In genomic region chr14:77059276-77059934, GRCh38 we compare ENCODE assay signal across 9 cellular contexts. TPM values are rescaled to one million over a fixed set of nuclear protein-coding genes. Genes with fewer than 3 reads are reported as not detected.
DNase-seq lines count a peak whose midpoint lies in the region; TF ChIP-seq lines count a peak whose summit lies in the region.
"Had no signal": no experiment of that assay in that cellular context is flagged by ENCODE, and none has a peak within 500 bp of the region (broad histone marks: within the 10 kb centered on the region; RNA-seq: fewer than 3 reads in every experiment).

No MANE protein-coding gene starts in this region.

- TF ChIP-seq CTCF in Calu3 (IDR thresholded peaks at IDR 0.05; ENCODE audit: unreplicated experiment) (peak; percentile 34), adrenal gland (IDR thresholded peaks at IDR 0.05) (peak in 3 of 6 experiments; percentile 15 to 39 (median 36)), testis (IDR thresholded peaks at IDR 0.05) (peak in 1 of 3 experiments; percentile 22), ovary (IDR thresholded peaks at IDR 0.05) (no peak)

- H3K4me3 ChIP-seq in MG63 (no peak overlapping the region), adrenal gland (no peak overlapping the region), testis (no peak overlapping the region), ovary (no peak overlapping the region)

- H3K4me3 Mint-ChIP-seq in Calu3 (ENCODE audit: low read depth, unreplicated experiment), result no peak overlapping the region
- H3K4me3 Mint-ChIP-seq: IgD-negative memory B cell had no signal

- no peaks in the 10 kb centered on the region for H3K9me3 Mint-ChIP-seq in Calu3 (ENCODE audit: low read depth, unreplicated experiment)

- BruUV-seq in Calu3 (replicated peaks; lab: Mats Ljungman, UMichigan), result no TSS peak

- H3K9me3 ChIP-seq in MG63, result no peaks in the 10 kb centered on the region
- H3K9me3 ChIP-seq in adrenal gland (replicated peaks in 1 of 3), result no peaks in the 10 kb centered on the region
- no peaks in the 10 kb centered on the region for H3K9me3 ChIP-seq in testis
- H3K9me3 ChIP-seq in ovary, result no peaks in the 10 kb centered on the region

- TF ChIP-seq EP300 in ovary (IDR thresholded peaks at IDR 0.05), result no peak

- TF ChIP-seq POLR2A in adrenal gland (IDR thresholded peaks at IDR 0.05) (no peak), testis (IDR thresholded peaks at IDR 0.05) (no peak), ovary (IDR thresholded peaks at IDR 0.05) (no peak)

- no peaks in the 10 kb centered on the region for H3K36me3 Mint-ChIP-seq in Calu3 (ENCODE audit: insufficient read depth, unreplicated experiment)
- H3K36me3 Mint-ChIP-seq: IgD-negative memory B cell had no signal

- CTCF ChIA-PET in Calu3 (lab: Charles Lee), result interaction anchor here (0.6 to 2.0 kb wide), 10 partner anchors 8 to 183 kb away, joined by 3 to 14 read pairs (median 5); partner anchors contain the start of gene IRF2BPL

- no peaks in the 10 kb centered on the region for H3K4me1 ChIP-seq in adrenal gland (replicated peaks in 1 of 2)
- H3K4me1 ChIP-seq in testis, result no peaks in the 10 kb centered on the region
- peaks cover 1% of the 10 kb centered on the region for H3K4me1 ChIP-seq in ovary (ENCODE audit: insufficient read depth)

- peaks cover 9% of the 10 kb centered on the region for H3K4me1 Mint-ChIP-seq in Calu3 (ENCODE audit: low read depth, unreplicated experiment)

- 40 to 59% (median 56%) methylated on average over 6 to 12 of the region's 12 CpGs for WGBS in adrenal gland, 4 donors
- WGBS in testis, 2 donors, result 44 to 63% methylated on average over 9 to 12 of the region's 12 CpGs
- WGBS in ovary, 3 donors, result 37 to 44% (median 41%) methylated on average over 12 of the region's 12 CpGs

- no peaks in the 10 kb centered on the region for H3K27me3 Mint-ChIP-seq in Calu3 (ENCODE audit: unreplicated experiment)
- H3K27me3 Mint-ChIP-seq: IgD-negative memory B cell had no signal

- no peak overlapping the region for H3K27ac Mint-ChIP-seq in Calu3 (ENCODE audit: unreplicated experiment)
- H3K27ac Mint-ChIP-seq: IgD-negative memory B cell had no signal

- H3K27me3 ChIP-seq in MG63 (no peaks in the 10 kb centered on the region), adrenal gland (no peaks in the 10 kb centered on the region), testis (no peaks in the 10 kb centered on the region), ovary (no peaks in the 10 kb centered on the region)

- H3K36me3 ChIP-seq in MG63 (no peaks in the 10 kb centered on the region), adrenal gland (replicated peaks in 1 of 2) (no peaks in the 10 kb centered on the region), testis (ENCODE audit: low read depth, missing control alignments) (no peaks in the 10 kb centered on the region), ovary (no peaks in the 10 kb centered on the region)

- intact Hi-C loops in Calu3 (cut with micrococcal nuclease; ENCODE audit: unreplicated experiment), result loop anchor here (5.0 kb wide), 1 partner anchor 37 kb away; no protein-coding TSS in a partner anchor
- intact Hi-C loops in adrenal gland (cut with DNase I), result no loop called here
- intact Hi-C loops in testis (cut with DNase I; ENCODE audit: low total_unique reads), result no loop called here
- intact Hi-C loops in ovary (cut with DNase I), result no loop called here

- DNase-seq in Calu3, result peak; percentile 80
- peak; percentile 70 for DNase-seq in MG63
- DNase-seq in adrenal gland, result peak in 5 of 7 donors; percentile 42 to 91 (median 56)
- DNase-seq in iPS-NIHi7 (ENCODE audit: extremely low spot score), result peak; percentile 83
- peak; percentile 51 for DNase-seq in testis
- DNase-seq in ovary, result no peak
- DNase-seq in NCI-H1694 (lab: John Stamatoyannopoulos, UW), result no peak
- DNase-seq in HuH-7 (ENCODE audit: low spot score), result no peak

- H3K27ac ChIP-seq in adrenal gland (peak overlapping the region in 1 of 5 donors; percentile 52), testis (no peak overlapping the region), ovary (no peak overlapping the region)

RNA-seq across cellular contexts. Expression of gene IRF2BPL, which starts 30.9 kb away (rescaled TPM):
- 30.1 and 33.1 TPM in 2 replicates for total RNA-seq in Calu3 (2022)
- 18.1 and 34.9 TPM in 2 replicates for total RNA-seq in MG63 (2014; rRNA removed; shearing (Covaris generic); ENCODE audit: low replicate concordance)
- total RNA-seq in adrenal gland, result 100 to 1,000 TPM in 2 of 8 donors, 10 to 100 TPM in 6; 52.2 to 104 (median 86.0) TPM
- polyA plus RNA-seq in adrenal gland, result 1 to 10 TPM; 6.5 to 8.8 (median 8.3) TPM
- total RNA-seq in testis, result 100 to 1,000 TPM in 1 of 2 donors, 10 to 100 TPM in 1; 94.6 to 120 TPM
- 30.9 TPM for polyA plus RNA-seq in testis (ENCODE audit: insufficient read depth, low read depth, low replicate concordance)
- total RNA-seq in ovary, result 100 to 1,000 TPM in 2 of 7 donors, 10 to 100 TPM in 5; 52.2 to 126 (median 78.4) TPM
- polyA plus RNA-seq in ovary, result 10 to 100 TPM; 14.1 to 35.0 TPM

RNA-seq across cellular contexts. Expression of gene CIPC, which starts 38.7 kb away (rescaled TPM):
- 16.5 and 18.9 TPM in 2 replicates for total RNA-seq in Calu3 (2022)
- total RNA-seq in MG63 (2014; rRNA removed; shearing (Covaris generic); ENCODE audit: low replicate concordance), result 17.1 and 32.1 TPM in 2 replicates
- 10 to 100 TPM; 23.2 to 48.6 (median 28.8) TPM for total RNA-seq in adrenal gland
- polyA plus RNA-seq in adrenal gland, result 10 to 100 TPM in 1 of 3 donors, 1 to 10 TPM in 2; 3.7 to 16.1 (median 5.6) TPM
- total RNA-seq in testis, result 10 to 100 TPM; 44.5 to 48.3 TPM
- polyA plus RNA-seq in testis (ENCODE audit: insufficient read depth, low read depth, low replicate concordance), result 23.4 TPM
- 10 to 100 TPM; 13.7 to 32.4 (median 22.2) TPM for total RNA-seq in ovary
- 10 to 100 TPM in 1 of 2 donors, 1 to 10 TPM in 1; 7.0 to 10.4 TPM for polyA plus RNA-seq in ovary

Comparison
In these comparisons a context has a peak if more than half of its experiments do, and no peak if none do; other contexts are left out.
1. DNase-seq: peak in Calu3 (single experiment), MG63 (single experiment), adrenal gland (5 of 7), iPS-NIHi7 (single experiment) and testis (single experiment); none in ovary (0 of 5), NCI-H1694 (single experiment) and HuH-7 (single experiment).